Comparison of ENCODE assay signal across 8 cellular contexts in genomic region chr12:96985515-96986362, GRCh38.
DNase-seq lines count a peak whose midpoint lies in the region; ATAC-seq and TF ChIP-seq lines count a peak whose summit lies in the region.

No MANE protein-coding gene starts in this region.

- H3K9ac ChIP-seq in ES-I3 (ENCODE audit: low read depth, low read length) = peak overlapping the region; percentile 74
- no peak overlapping the region for H3K9ac ChIP-seq in KMS-11

- intact Hi-C loops in tibial artery (cut with DNase I; ENCODE audit: low total_unique reads) = loop anchor here (10.0 kb wide), 1 partner anchor 411 kb away; no protein-coding TSS in a partner anchor

- H3K4me1 ChIP-seq in ES-I3 (ENCODE audit: insufficient read depth, low read length) = no peaks in the 10 kb centered on the region; the same call in 1 of the 2 replicates
- no peaks in the 10 kb centered on the region for H3K4me1 ChIP-seq in KMS-11 (ENCODE audit: low read depth, poor library complexity, severe bottlenecking)
- peaks cover 0 to 17% (median 9%) of the 10 kb centered on the region in 4 donors for H3K4me1 ChIP-seq in tibial artery

- no peaks in the 10 kb centered on the region for H3K9me3 Mint-ChIP-seq in effector memory CD8-positive, alpha-beta T cell
- H3K9me3 Mint-ChIP-seq in naive B cell = no peaks in the 10 kb centered on the region

- no peak overlapping the region for H3K4me3 ChIP-seq in KMS-11 (IDR thresholded peaks at IDR 0.05; ENCODE audit: insufficient read depth, low read depth, low read length)
- H3K4me3 ChIP-seq in tibial artery = peak overlapping the region; percentile 39 to 51

- peak overlapping the region in 1 of 2 donors; percentile 12 for H3K27ac Mint-ChIP-seq in effector memory CD8-positive, alpha-beta T cell
- peak overlapping the region in 2 of 6 donors; percentile 24 to 54 for H3K27ac Mint-ChIP-seq in naive B cell

- H3K27me3 Mint-ChIP-seq in effector memory CD8-positive, alpha-beta T cell = peaks cover 38 to 48% of the 10 kb centered on the region in 2 donors
- peaks cover 36 to 56% (median 50%) of the 10 kb centered on the region in 3 donors for H3K27me3 Mint-ChIP-seq in naive B cell

- no peaks in the 10 kb centered on the region for H4K20me1 ChIP-seq in KMS-11 (ENCODE audit: insufficient read depth)

- H3K4me2 ChIP-seq in KMS-11 = peak overlapping the region; percentile 72

- H3K27ac ChIP-seq in KMS-11 (no peak overlapping the region), tibial artery (no peak overlapping the region)

- H3K9me3 ChIP-seq in ES-I3 (ENCODE audit: control insufficient read depth, insufficient read depth, low read length) (no peaks in the 10 kb centered on the region), tibial artery (no peaks in the 10 kb centered on the region)

- peak; percentile 93 for ATAC-seq in GM21723 (IDR thresholded peaks at IDR 0.05; ENCODE audit: unreplicated experiment)
- ATAC-seq in effector memory CD8-positive, alpha-beta T cell (replicated peaks) = peak; percentile 93
- ATAC-seq in naive B cell (ENCODE audit: low read depth in 2 of 2) = peak; percentile 88 to 91

- DNase-seq in activated CD4-positive, alpha-beta T cell treated with anti-CD3 and anti-CD28 coated beads for 48 hours = peak; percentile 38
- peak; percentile 15 to 42 (median 24) for DNase-seq in effector memory CD8-positive, alpha-beta T cell
- DNase-seq in naive B cell (peak; percentile 18), tibial artery (no peak), A172 (ENCODE audit: low spot score) (no peak)

- H3K27me3 ChIP-seq in KMS-11 (ENCODE audit: insufficient read depth, low read depth) (no peaks in the 10 kb centered on the region), tibial artery (peaks cover 0 to 15% of the 10 kb centered on the region in 2 donors)

- H3K4me3 Mint-ChIP-seq in effector memory CD8-positive, alpha-beta T cell = peak overlapping the region; percentile 68 to 72
- H3K4me3 Mint-ChIP-seq in naive B cell = peak overlapping the region; percentile 47 to 82 (median 76)

- H3K4me1 Mint-ChIP-seq in effector memory CD8-positive, alpha-beta T cell (ENCODE audit: low read depth in 2 of 2) = peaks cover 0 to 4% of the 10 kb centered on the region in 2 donors
- H3K4me1 Mint-ChIP-seq in naive B cell = peaks cover 6 to 8% (median 7%) of the 10 kb centered on the region in 3 donors

- H3K79me2 ChIP-seq in KMS-11 (ENCODE audit: insufficient read depth, low read depth) = no peaks in the 10 kb centered on the region

- H3K36me3 ChIP-seq in ES-I3 (ENCODE audit: insufficient read depth, low read length) (no peaks in the 10 kb centered on the region), KMS-11 (ENCODE audit: insufficient read depth) (no peaks in the 10 kb centered on the region), tibial artery (no peaks in the 10 kb centered on the region)

- H3K36me3 Mint-ChIP-seq in effector memory CD8-positive, alpha-beta T cell (ENCODE audit: insufficient read depth) = no peaks in the 10 kb centered on the region
- H3K36me3 Mint-ChIP-seq in naive B cell = no peaks in the 10 kb centered on the region

- peak; percentile 85 for TF ChIP-seq CTCF in KMS-11 (conservative IDR thresholded peaks at IDR 0.05; ENCODE audit: low read depth, low read length)
- peak; percentile 54 to 65 for TF ChIP-seq CTCF in tibial artery (IDR thresholded peaks at IDR 0.05)

- peak overlapping the region; percentile 52 for H2AFZ ChIP-seq in KMS-11 (ENCODE audit: low read depth)

Comparison
In these comparisons a context has a peak if more than half of its experiments do, and no peak if none do; other contexts are left out.
1. DNase-seq: peak in activated CD4-positive, alpha-beta T cell treated with anti-CD3 and anti-CD28 coated beads for 48 hours (single experiment), effector memory CD8-positive, alpha-beta T cell (3 of 3) and naive B cell (single experiment); none in tibial artery (0 of 2) and A172 (single experiment).
2. Peak in every context shown above with its lines, with median percentiles within 50 percentile points of each other: ATAC-seq.